14 cellular contexts compared by ENCODE assay signal in genomic region chr11:86021390-86021789, GRCh38. TPM values are rescaled to one million over a fixed set of nuclear protein-coding genes. Genes with fewer than 3 reads are reported as not detected.
A peak's percentile ranks its signal among the peaks of the same experiment; 100 is the strongest.
DNase-seq lines count a peak whose midpoint lies in the region; ATAC-seq lines count a peak whose summit lies in the region.
"Had no signal": no experiment of that assay in that cellular context is flagged by ENCODE, and none has a peak within 500 bp of the region (broad histone marks: within the 10 kb centered on the region; RNA-seq: fewer than 3 reads in every experiment).

No MANE protein-coding gene starts in this region.

- H3K9me3 Mint-ChIP-seq in activated CD4-positive, alpha-beta T cell treated with anti-CD3 and anti-CD28 coated beads for 36 hours (ENCODE audit: low read depth), result no peaks in the 10 kb centered on the region
- no peaks in the 10 kb centered on the region for H3K9me3 Mint-ChIP-seq in activated CD4-positive, alpha-beta memory T cell treated with anti-CD3 and anti-CD28 coated beads for 36 hours

- peak; percentile 82 for ATAC-seq in activated CD4-positive, alpha-beta T cell treated with anti-CD3 and anti-CD28 coated beads for 36 hours
- peak; percentile 76 for ATAC-seq in HG02885 (IDR thresholded peaks at IDR 0.05; ENCODE audit: poor library complexity, unreplicated experiment)
- peak; percentile 57 for ATAC-seq in stimulated activated naive CD8-positive, alpha-beta T cell treated with anti-CD3 and anti-CD28 coated beads, Interleukin-15, Interleukin-2, amounts not matched to agents 100 U/mL and 50 U/mL, for 24 hours
- ATAC-seq: A549, body of pancreas had no signal

- H3K27me3 Mint-ChIP-seq in activated CD4-positive, alpha-beta T cell treated with anti-CD3 and anti-CD28 coated beads for 36 hours, result no peaks in the 10 kb centered on the region
- H3K27me3 Mint-ChIP-seq in activated CD4-positive, alpha-beta memory T cell treated with anti-CD3 and anti-CD28 coated beads for 36 hours, result no peaks in the 10 kb centered on the region

- POLR2A ChIA-PET in activated CD4-positive, alpha-beta T cell treated with anti-CD3 and anti-CD28 coated beads for 36 hours (lab: Charles Lee), result no interaction called here
- POLR2A ChIA-PET in activated CD4-positive, alpha-beta memory T cell treated with anti-CD3 and anti-CD28 coated beads for 36 hours (lab: Charles Lee), result interaction anchor here (0.6 kb wide), 1 partner anchor 265 kb away, joined by 3 read pairs; no protein-coding TSS in a partner anchor

- no peak for DNase-seq in activated CD4-positive, alpha-beta T cell treated with anti-CD3 and anti-CD28 coated beads for 36 hours
- no peak for DNase-seq in activated CD4-positive, alpha-beta T cell treated with anti-CD3 and anti-CD28 coated beads, Interleukin-2, amount 50 U/mL, for 48 hours
- DNase-seq in activated CD4-positive, alpha-beta memory T cell treated with anti-CD3 and anti-CD28 coated beads for 36 hours, result no peak
- no peak for DNase-seq in stimulated activated naive CD8-positive, alpha-beta T cell treated with anti-CD3 and anti-CD28 coated beads, Interleukin-15, Interleukin-2, amounts not matched to agents 100 U/mL and 50 U/mL, for 24 hours
- no peak for DNase-seq in NCI-H82 treated with DMSO at 0.1 percent for 48 hours (lab: John Stamatoyannopoulos, UW; ENCODE audit: unreplicated experiment)
- DNase-seq in hypothalamus (lab: John Stamatoyannopoulos, UW), result no peak
- no peak for DNase-seq in NCI-H226
- DNase-seq: body of pancreas, DMS79 treated with DMSO at 0.1 percent for 48 hours, islet precursor cell, SJCRH30 had no signal

- peaks cover 57% of the 10 kb centered on the region for H3K36me3 Mint-ChIP-seq in activated CD4-positive, alpha-beta T cell treated with anti-CD3 and anti-CD28 coated beads for 36 hours (ENCODE audit: low read depth)
- peaks cover 40% of the 10 kb centered on the region for H3K36me3 Mint-ChIP-seq in activated CD4-positive, alpha-beta memory T cell treated with anti-CD3 and anti-CD28 coated beads for 36 hours

- intact Hi-C loops in activated CD4-positive, alpha-beta T cell treated with anti-CD3 and anti-CD28 coated beads for 36 hours (cut with DNase I, micrococcal nuclease), result loop anchor here in 1 of 2 experiments (5.0 kb wide), 1 partner anchor 39 kb away; no protein-coding TSS in a partner anchor
- intact Hi-C loops in activated CD4-positive, alpha-beta memory T cell treated with anti-CD3 and anti-CD28 coated beads for 36 hours (cut with micrococcal nuclease), result loop anchor here (1.0 to 5.0 kb wide), 4 partner anchors 25 to 172 kb away; no protein-coding TSS in a partner anchor

- peak overlapping the region; percentile 42 for H3K27ac Mint-ChIP-seq in activated CD4-positive, alpha-beta T cell treated with anti-CD3 and anti-CD28 coated beads for 36 hours
- peak overlapping the region; percentile 33 for H3K27ac Mint-ChIP-seq in activated CD4-positive, alpha-beta memory T cell treated with anti-CD3 and anti-CD28 coated beads for 36 hours

- no peak overlapping the region for H3K4me3 Mint-ChIP-seq in activated CD4-positive, alpha-beta T cell treated with anti-CD3 and anti-CD28 coated beads for 36 hours
- H3K4me3 Mint-ChIP-seq in activated CD4-positive, alpha-beta memory T cell treated with anti-CD3 and anti-CD28 coated beads for 36 hours, result no peak overlapping the region
- H3K4me3 Mint-ChIP-seq: neural crest cell had no signal

- peaks cover 44% of the 10 kb centered on the region for H3K4me1 Mint-ChIP-seq in activated CD4-positive, alpha-beta T cell treated with anti-CD3 and anti-CD28 coated beads for 36 hours
- H3K4me1 Mint-ChIP-seq in activated CD4-positive, alpha-beta memory T cell treated with anti-CD3 and anti-CD28 coated beads for 36 hours (ENCODE audit: low read depth), result peaks cover 46% of the 10 kb centered on the region

- CTCF ChIA-PET in activated CD4-positive, alpha-beta T cell treated with anti-CD3 and anti-CD28 coated beads for 36 hours (lab: Charles Lee), result interaction anchor here (0.7 kb wide), 1 partner anchor 42 kb away, joined by 3 read pairs; no protein-coding TSS in a partner anchor
- CTCF ChIA-PET in activated CD4-positive, alpha-beta memory T cell treated with anti-CD3 and anti-CD28 coated beads for 36 hours (lab: Charles Lee), result interaction anchor here (1.1 kb wide), 1 partner anchor 174 kb away, joined by 3 read pairs; no protein-coding TSS in a partner anchor

RNA-seq across cellular contexts. Expression of gene PICALM, which starts 47.5 kb away (rescaled TPM):
- 10 to 100 TPM; 63.8 to 88.3 TPM for total RNA-seq in activated CD4-positive, alpha-beta T cell treated with anti-CD3 and anti-CD28 coated beads for 36 hours
- total RNA-seq in activated CD4-positive, alpha-beta memory T cell treated with anti-CD3 and anti-CD28 coated beads for 36 hours, result 10 to 100 TPM; 75.9 to 90.4 TPM
